8 cellular contexts compared by ENCODE assay signal in genomic region chr9:129258124-129258822, GRCh38.
DNase-seq lines count a peak whose midpoint lies in the region; ATAC-seq and TF ChIP-seq lines count a peak whose summit lies in the region.

No MANE protein-coding gene starts in this region.

- H3K27me3 Mint-ChIP-seq in neural crest cell (ENCODE audit: low read depth) = peaks cover 9% of the 10 kb centered on the region

- H3K4me3 ChIP-seq in HCT116 (replicated peaks in 1 of 2; ENCODE audit: low read depth in 1 of 2, low read length in 2 of 2) (no peak overlapping the region), Panc1 (ENCODE audit: low read depth in 2 of 2, low read length in 2 of 2) (peak overlapping the region; percentile 29 to 63), foreskin fibroblast (ENCODE audit: low read depth in 1 of 2, low read length in 2 of 2) (peak overlapping the region; percentile 26 to 51)

- RAD21 ChIA-PET in HCT116 (lab: Charles Lee; ENCODE audit: low non-redundant PET in 1 of 2, low total read pairs in 2 of 2, uncharacterized antibody in 2 of 2, unreplicated experiment in 2 of 2) = no interaction called here

- H3K9me3 ChIP-seq in HCT116 (ENCODE audit: control insufficient read depth in 1 of 2, insufficient read depth in 1 of 2, low read depth in 1 of 2, low read length in 2 of 2) (no peaks in the 10 kb centered on the region), Panc1 (ENCODE audit: control insufficient read depth, insufficient read depth, low read depth, low read length) (no peaks in the 10 kb centered on the region)

- H3K4me1 Mint-ChIP-seq in neural crest cell = peaks cover 66% of the 10 kb centered on the region

- H3K27me3 ChIP-seq in HCT116 (ENCODE audit: insufficient read depth, low read length) (no peaks in the 10 kb centered on the region), Panc1 (ENCODE audit: control insufficient read depth, insufficient read depth, low read length) (no peaks in the 10 kb centered on the region)

- in situ Hi-C loops in Panc1 (cut with HindIII; ENCODE audit: low pct_unique_long_range_greater_than_20kb, low sequenced_read_pairs) = no loop called here

- H3K36me3 Mint-ChIP-seq in neural crest cell (ENCODE audit: low read depth) = no peaks in the 10 kb centered on the region

- H3K27ac Mint-ChIP-seq in neural crest cell (ENCODE audit: unreplicated experiment) = no peak overlapping the region

- H3K9me3 Mint-ChIP-seq in neural crest cell = no peaks in the 10 kb centered on the region

- BruUV-seq in HCT116 (replicated peaks; lab: Mats Ljungman, UMichigan) (no TSS peak), Panc1 (replicated peaks; lab: Mats Ljungman, UMichigan) (no TSS peak)

- H3K9me2 ChIP-seq in HCT116 (ENCODE audit: insufficient read depth) = no peaks in the 10 kb centered on the region

- no peaks in the 10 kb centered on the region for H3K79me2 ChIP-seq in HCT116 (ENCODE audit: insufficient read depth, low read length)

- no peak overlapping the region for H3K27ac ChIP-seq in HCT116 (ENCODE audit: low read depth, low read length)
- peak overlapping the region; percentile 51; the same call in 1 of the 2 replicates for H3K27ac ChIP-seq in Panc1 (ENCODE audit: low read length)

- CTCF ChIA-PET in HCT116 (lab: Charles Lee) (no interaction called here), Panc1 (lab: Charles Lee) (interaction anchor here (0.6 kb wide), 1 partner anchor 85 kb away, joined by 3 read pairs; no protein-coding TSS in a partner anchor)

- no peak for TF ChIP-seq RAD21 in HCT116 (IDR thresholded peaks at IDR 0.05; ENCODE audit: low read depth)

- POLR2A ChIA-PET in HCT116 (lab: Charles Lee) (interaction anchor here (0.6 kb wide), 1 partner anchor 82 kb away, joined by 3 read pairs; no protein-coding TSS in a partner anchor), Panc1 (lab: Charles Lee) (no interaction called here)

- no peak for TF ChIP-seq POLR2A in HCT116 (IDR thresholded peaks at IDR 0.05; ENCODE audit: borderline replicate concordance, extremely low read depth, insufficient read depth, insufficient read length)

- DNase-seq in Ammon's horn (ENCODE audit: low spot score) (peak; percentile 95), HCT116 (ENCODE audit: low read depth, low spot score) (peak; percentile 77), Panc1 (ENCODE audit: low read depth, low spot score) (peak; percentile 17), foreskin fibroblast (peak; percentile 87 to 96), neural crest cell (ENCODE audit: low read depth, low spot score) (peak; percentile 94)
- DNase-seq in activated naive CD4-positive, alpha-beta T cell (lab: John Stamatoyannopoulos, UW) = peak; percentile 61 to 81 (median 74)
- DNase-seq in stimulated activated naive CD4-positive, alpha-beta T cell (lab: John Stamatoyannopoulos, UW) = peak; percentile 77 to 91 (median 84)

- peak; percentile 92 for ATAC-seq in HCT116
- ATAC-seq in Panc1 = peak; percentile 96
- ATAC-seq in HG02571 (IDR thresholded peaks at IDR 0.05; ENCODE audit: unreplicated experiment) = no peak

- H3K4me2 ChIP-seq in HCT116 (ENCODE audit: low read length) = peak overlapping the region; percentile 28; the same call in 1 of the 2 replicates

- H3K36me3 ChIP-seq in HCT116 (ENCODE audit: control insufficient read depth in 1 of 2, insufficient read depth in 2 of 2, low read length in 2 of 2) (no peaks in the 10 kb centered on the region), Panc1 (ENCODE audit: control insufficient read depth, insufficient read depth, low read length) (no peaks in the 10 kb centered on the region)

- no peak overlapping the region for H3K9ac ChIP-seq in HCT116 (ENCODE audit: low read length)

- H3K4me3 Mint-ChIP-seq in neural crest cell = no peak overlapping the region

- H3K4me1 ChIP-seq in HCT116 (ENCODE audit: control insufficient read depth in 1 of 2, insufficient read depth in 2 of 2, low read length in 2 of 2) = peaks cover 3 to 45% of the 10 kb centered on the region in 2 experiments
- H3K4me1 ChIP-seq in Panc1 (ENCODE audit: control insufficient read depth, insufficient read depth, low read length) = peaks cover 6% of the 10 kb centered on the region

- peak overlapping the region; percentile 74 for H2AFZ ChIP-seq in HCT116 (ENCODE audit: low read depth, low read length, poor library complexity, severe bottlenecking)

- TF ChIP-seq CTCF in HCT116 (IDR thresholded peaks at IDR 0.05 in 2 of 3, conservative IDR thresholded peaks at IDR 0.05 in 1 of 3; ENCODE audit: borderline replicate concordance in 1 of 3, insufficient read depth in 1 of 3, low read depth in 2 of 3, low read length in 2 of 3) = no peak
- TF ChIP-seq CTCF in Panc1 (IDR thresholded peaks at IDR 0.05) = no peak
- TF ChIP-seq CTCF in foreskin fibroblast (IDR thresholded peaks at IDR 0.05; ENCODE audit: low read depth, low read length) = no peak
- no peak for TF ChIP-seq CTCF in neural crest cell (conservative IDR thresholded peaks at IDR 0.05)

- intact Hi-C loops in HCT116 (cut with micrococcal nuclease) = no loop called here
- intact Hi-C loops in Panc1 (cut with micrococcal nuclease; ENCODE audit: unreplicated experiment) = no loop called here

- no peaks in the 10 kb centered on the region for H4K20me1 ChIP-seq in HCT116 (ENCODE audit: insufficient read depth)

TF ChIP-seq in HCT116, 20 proteins besides CTCF, POLR2A, EP300 and RAD21:
- peak; percentile 62 for TF ChIP-seq EGR1 (IDR thresholded peaks at IDR 0.05; ENCODE audit: low read depth)
- no peak for TF ChIP-seq ATF3 (IDR thresholded peaks at IDR 0.05)
- peak; percentile 22 for TF ChIP-seq YY1 (IDR thresholded peaks at IDR 0.05; ENCODE audit: extremely low read depth, insufficient replicate concordance, low read depth, low read length)
- TF ChIP-seq CEBPB (IDR thresholded peaks at IDR 0.05; ENCODE audit: low read depth) = no peak
- no peak for TF ChIP-seq EZH2phosphoT487 (IDR thresholded peaks at IDR 0.05; ENCODE audit: borderline replicate concordance)
- peak; percentile 89 for TF ChIP-seq SIN3A (IDR thresholded peaks at IDR 0.05; ENCODE audit: low read depth)
- peak; percentile 99 for TF ChIP-seq MAX (IDR thresholded peaks at IDR 0.05)
- peak; percentile 37; the same call in 1 of the 2 replicates for TF ChIP-seq SP1 (IDR thresholded peaks at IDR 0.05; ENCODE audit: low read depth)

Comparison
In these comparisons a context has a peak if more than half of its experiments do, and no peak if none do; other contexts are left out.
1. DNase-seq: peak in every context shown above with its lines; median percentile 95 in Ammon's horn; 94 in neural crest cell; 92 in foreskin fibroblast; 84 in stimulated activated naive CD4-positive, alpha-beta T cell; 77 in HCT116; 74 in activated naive CD4-positive, alpha-beta T cell; 17 in Panc1.
2. H3K4me3 ChIP-seq: peak in Panc1 (2 of 2) and foreskin fibroblast (2 of 2); none in HCT116 (0 of 2).